Comparison of ENCODE assay signal across 14 cellular contexts in genomic region chr13:111431241-111431640, GRCh38.
"Had no signal": no experiment of that assay in that cellular context is flagged by ENCODE, and none has a peak within 500 bp of the region (broad histone marks: within the 10 kb centered on the region; RNA-seq: fewer than 3 reads in every experiment).

No MANE protein-coding gene starts in this region.

- H3K4me3 ChIP-seq: hepatocyte, left ventricle myocardium inferior, prostate gland, right lobe of liver, thyroid gland had no signal

- ATAC-seq: activated T-cell treated with anti-CD3 and anti-CD28 coated beads, Interleukin-2, amount 50 U/mL, for 72 hours; natural killer cell treated with Interleukin-12 subunit alpha and Interleukin-12 subunit beta and Interleukin-15 and Interleukin-18, amount 100 ng/mL, for 72 hours; right lobe of liver; stimulated activated effector memory CD8-positive, alpha-beta T cell treated with anti-CD3 and anti-CD28 coated beads, Interleukin-12 subunit alpha, Interleukin-12 subunit beta, amount 100 ng/mL, for 72 hours had no signal

- H3K9me3 ChIP-seq: left ventricle myocardium inferior, prostate gland, right lobe of liver, thyroid gland had no signal

- H3K27me3 ChIP-seq: right lobe of liver, thyroid gland had no signal

- DNase-seq: activated CD4-positive, alpha-beta memory T cell treated with anti-CD3 and anti-CD28 coated beads for 36 hours; activated gamma-delta T cell treated with Interleukin-2 at 50 U/mL for 16 hours; activated naive CD8-positive, alpha-beta T cell treated with anti-CD3 and anti-CD28 coated beads for 36 hours; activated T-cell treated with anti-CD3 and anti-CD28 coated beads, Interleukin-2, amount 50 U/mL, for 72 hours; dermis blood vessel endothelial cell; kidney; left ventricle myocardium inferior; occipital lobe; right lobe of liver; thyroid gland had no signal

- H3K36me3 ChIP-seq: left ventricle myocardium inferior, prostate gland, right lobe of liver, thyroid gland had no signal

- H3K4me2 ChIP-seq: hepatocyte had no signal

- H3K4me1 ChIP-seq: left ventricle myocardium inferior, prostate gland, right lobe of liver, thyroid gland had no signal

- H3K27ac ChIP-seq: hepatocyte, left ventricle myocardium inferior, prostate gland, right lobe of liver, thyroid gland had no signal
